Comparison of ENCODE assay signal across 22 cellular contexts in genomic region chr2:191749181-191749540, GRCh38.
DNase-seq lines count a peak whose midpoint lies in the region; ATAC-seq and TF ChIP-seq lines count a peak whose summit lies in the region.
"Had no signal": no experiment of that assay in that cellular context is flagged by ENCODE, and none has a peak within 500 bp of the region (broad histone marks: within the 10 kb centered on the region; RNA-seq: fewer than 3 reads in every experiment).

No MANE protein-coding gene starts in this region.

- no peaks in the 10 kb centered on the region for H3K36me3 Mint-ChIP-seq in chondrocyte (ENCODE audit: low read depth)
- H3K36me3 Mint-ChIP-seq: activated CD4-positive, alpha-beta memory T cell treated with anti-CD3 and anti-CD28 coated beads for 36 hours; naive thymus-derived CD4-positive, alpha-beta T cell; stimulated activated memory B cell treated with anti-CD40 and anti-IgM and Interleukin-4, amounts not matched to agents 10 μg/mL and 1 μg/mL and 100 μg/mL, for 72 hours had no signal

- no peak overlapping the region for H3K27ac Mint-ChIP-seq in chondrocyte (ENCODE audit: unreplicated experiment)
- H3K27ac Mint-ChIP-seq: activated B cell treated with CpG ODN at 0.5 μM for 24 hours; activated CD4-positive, alpha-beta memory T cell treated with anti-CD3 and anti-CD28 coated beads for 36 hours; CD4-positive, alpha-beta T cell; naive thymus-derived CD4-positive, alpha-beta T cell; stimulated activated memory B cell treated with anti-CD40 and anti-IgM and Interleukin-4, amounts not matched to agents 10 μg/mL and 1 μg/mL and 100 μg/mL, for 72 hours had no signal

- H3K4me1 Mint-ChIP-seq in chondrocyte (ENCODE audit: low read depth): no peaks in the 10 kb centered on the region
- H3K4me1 Mint-ChIP-seq: activated B cell treated with CpG ODN at 0.5 μM for 24 hours had no signal

- DNase-seq in epithelial cell of esophagus (ENCODE audit: low read depth) (peak; percentile 50), chondrocyte (ENCODE audit: low spot score) (no peak), SIG-M5 (lab: John Stamatoyannopoulos, UW) (no peak), globus pallidus (ENCODE audit: low spot score) (no peak)
- DNase-seq in stimulated activated naive CD4-positive, alpha-beta T cell treated with Interleukin-2 at 50 U/mL for 16 hours (lab: John Stamatoyannopoulos, UW): no peak
- DNase-seq: activated B cell treated with CpG ODN at 0.5 μM for 24 hours; activated CD4-positive, alpha-beta memory T cell treated with anti-CD3 and anti-CD28 coated beads for 36 hours; activated gamma-delta T cell treated with Interleukin-2 at 50 U/mL for 16 hours; CD4-positive, alpha-beta T cell; heart right ventricle; naive thymus-derived CD4-positive, alpha-beta T cell; NCI-H187 treated with DMSO at 0.1 percent for 48 hours; NCI-H69; occipital lobe; stimulated activated CD4-positive, alpha-beta T cell treated with anti-CD3 and anti-CD28 coated beads, Interleukin-2, amount 100 ng/mL, for 24 hours had no signal

- no peak overlapping the region for H3K4me3 ChIP-seq in epithelial cell of esophagus (ENCODE audit: low read length)
- H3K4me3 ChIP-seq: heart right ventricle, skin epidermis had no signal

- no peaks in the 10 kb centered on the region for H3K9me3 Mint-ChIP-seq in chondrocyte (ENCODE audit: low read depth)
- H3K9me3 Mint-ChIP-seq: activated B cell treated with CpG ODN at 0.5 μM for 24 hours; activated CD4-positive, alpha-beta memory T cell treated with anti-CD3 and anti-CD28 coated beads for 36 hours; CD4-positive, alpha-beta T cell; stimulated activated memory B cell treated with anti-CD40 and anti-IgM and Interleukin-4, amounts not matched to agents 10 μg/mL and 1 μg/mL and 100 μg/mL, for 72 hours had no signal

- no peaks in the 10 kb centered on the region for H3K27me3 Mint-ChIP-seq in chondrocyte (ENCODE audit: low read depth)
- H3K27me3 Mint-ChIP-seq: activated B cell treated with CpG ODN at 0.5 μM for 24 hours had no signal

- H3K4me3 Mint-ChIP-seq in chondrocyte (ENCODE audit: unreplicated experiment): no peak overlapping the region
- H3K4me3 Mint-ChIP-seq: activated B cell treated with CpG ODN at 0.5 μM for 24 hours; activated CD4-positive, alpha-beta memory T cell treated with anti-CD3 and anti-CD28 coated beads for 36 hours; CD4-positive, alpha-beta T cell; naive thymus-derived CD4-positive, alpha-beta T cell; stimulated activated memory B cell treated with anti-CD40 and anti-IgM and Interleukin-4, amounts not matched to agents 10 μg/mL and 1 μg/mL and 100 μg/mL, for 72 hours had no signal

- ATAC-seq in GM18511 (IDR thresholded peaks at IDR 0.05; ENCODE audit: unreplicated experiment): peak; percentile 13
- ATAC-seq in GM21381 (IDR thresholded peaks at IDR 0.05; ENCODE audit: unreplicated experiment): peak; percentile 9
- ATAC-seq in HG03469 (IDR thresholded peaks at IDR 0.05; ENCODE audit: unreplicated experiment): peak; percentile 19
- ATAC-seq: heart right ventricle; left lobe of liver; naive thymus-derived CD4-positive, alpha-beta T cell; Right ventricle myocardium inferior; stimulated activated memory B cell treated with anti-CD40 and anti-IgM and Interleukin-4, amounts not matched to agents 10 μg/mL and 1 μg/mL and 100 μg/mL, for 72 hours had no signal

- TF ChIP-seq CTCF in epithelial cell of esophagus (IDR thresholded peaks at IDR 0.05; ENCODE audit: insufficient read depth, low read depth, low read length, missing control alignments): no peak
- TF ChIP-seq CTCF in chondrocyte (IDR thresholded peaks at IDR 0.05): no peak
